1 cellular context compared by ENCODE assay signal in genomic region chr1:9284061-9284460, GRCh38.
TF ChIP-seq lines count a peak whose summit lies in the region.

No MANE protein-coding gene starts in this region.

TF ChIP-seq in HepG2, 621 proteins besides CTCF, POLR2A, EP300 and RAD21:
- TF ChIP-seq ZNF7 (CRISPR knock-in tag; IDR thresholded peaks at IDR 0.05) = 0 out of 2 replicates have a peak, but pooled peaks have one; percentile 40
- TF ChIP-seq, protein P1, sequence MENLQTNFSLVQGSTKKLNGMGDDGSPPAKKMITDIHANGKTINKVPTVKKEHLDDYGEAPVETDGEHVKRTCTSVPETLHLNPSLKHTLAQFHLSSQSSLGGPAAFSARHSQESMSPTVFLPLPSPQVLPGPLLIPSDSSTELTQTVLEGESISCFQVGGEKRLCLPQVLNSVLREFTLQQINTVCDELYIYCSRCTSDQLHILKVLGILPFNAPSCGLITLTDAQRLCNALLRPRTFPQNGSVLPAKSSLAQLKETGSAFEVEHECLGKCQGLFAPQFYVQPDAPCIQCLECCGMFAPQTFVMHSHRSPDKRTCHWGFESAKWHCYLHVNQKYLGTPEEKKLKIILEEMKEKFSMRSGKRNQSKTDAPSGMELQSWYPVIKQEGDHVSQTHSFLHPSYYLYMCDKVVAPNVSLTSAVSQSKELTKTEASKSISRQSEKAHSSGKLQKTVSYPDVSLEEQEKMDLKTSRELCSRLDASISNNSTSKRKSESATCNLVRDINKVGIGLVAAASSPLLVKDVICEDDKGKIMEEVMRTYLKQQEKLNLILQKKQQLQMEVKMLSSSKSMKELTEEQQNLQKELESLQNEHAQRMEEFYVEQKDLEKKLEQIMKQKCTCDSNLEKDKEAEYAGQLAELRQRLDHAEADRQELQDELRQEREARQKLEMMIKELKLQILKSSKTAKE (CRISPR knock-in tag; IDR thresholded peaks at IDR 0.05; ENCODE audit: borderline replicate concordance) = no peak
- no peak for TF ChIP-seq NFE2L1 (CRISPR knock-in tag; IDR thresholded peaks at IDR 0.05; ENCODE audit: borderline replicate concordance)
- peak; percentile 75 for TF ChIP-seq ZNF12 (CRISPR knock-in tag; IDR thresholded peaks at IDR 0.05)
- TF ChIP-seq ZNF331 (CRISPR knock-in tag; IDR thresholded peaks at IDR 0.05) = no peak
- TF ChIP-seq ADNP (CRISPR knock-in tag; IDR thresholded peaks at IDR 0.05) = no peak
- no peak for TF ChIP-seq MYNN (CRISPR knock-in tag; IDR thresholded peaks at IDR 0.05; ENCODE audit: low read depth)
- no peak for TF ChIP-seq ZBTB37 (CRISPR knock-in tag; IDR thresholded peaks at IDR 0.05)
